ENCODE assay signal across 12 cellular contexts in the genomic region with DNA sequence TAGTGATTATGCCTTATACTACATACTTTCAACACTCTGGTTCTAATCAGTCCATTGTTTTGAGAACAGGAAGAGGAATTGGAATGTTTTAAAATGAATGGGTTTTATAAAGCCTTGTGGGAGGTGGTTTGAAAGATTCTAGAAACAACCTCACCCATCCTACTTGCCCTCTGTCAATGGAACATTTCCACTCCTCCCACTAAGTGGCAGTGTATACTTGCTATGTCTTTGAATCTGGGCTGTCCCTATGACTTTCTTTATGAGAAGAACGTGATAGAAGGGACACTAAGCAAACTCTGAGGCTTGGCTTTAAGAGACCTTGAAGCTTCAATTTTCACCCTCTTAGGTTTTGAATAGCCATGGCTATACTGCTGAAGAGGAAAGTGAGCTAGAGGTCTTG.
A peak's percentile ranks its signal among the peaks of the same experiment; 100 is the strongest.
DNase-seq lines count a peak whose midpoint lies in the region; ATAC-seq lines count a peak whose summit lies in the region.
"Had no signal": no experiment of that assay in that cellular context is flagged by ENCODE, and none has a peak within 500 bp of the region (broad histone marks: within the 10 kb centered on the region; RNA-seq: fewer than 3 reads in every experiment).

No MANE protein-coding gene starts in this region.

- H3K36me3 ChIP-seq in aorta (ENCODE audit: control insufficient read depth in 1 of 2, insufficient read depth in 2 of 2, low read length in 1 of 2), result no peaks in the 10 kb centered on the region
- H3K36me3 ChIP-seq: thoracic aorta had no signal

- intact Hi-C loops in aorta (cut with DNase I), result no loop called here

- in situ Hi-C loops in SK-MEL-5 (cut with HindIII; ENCODE audit: low pct_unique_long_range_greater_than_20kb, low sequenced_read_pairs), result no loop called here

- DNase-seq in COLO829 (ENCODE audit: low spot score) (peak; percentile 41), HT-29 (ENCODE audit: low spot score) (peak; percentile 8), SK-MEL-5 (ENCODE audit: low read depth, low spot score) (peak; percentile 55), globus pallidus (ENCODE audit: low spot score) (peak; percentile 0), T-helper 2 cell (no peak), aorta (no peak)
- DNase-seq: activated effector memory CD4-positive, alpha-beta T cell treated with Interleukin-2 at 50 U/mL for 16 hours; CD4-positive, alpha-beta memory T cell; stimulated activated CD4-positive, alpha-beta T cell treated with anti-CD3 and anti-CD28 coated beads, Interleukin-1b, Interleukin-23, amount 100 ng/mL, for 48 hours had no signal

- no peaks in the 10 kb centered on the region for H3K27me3 ChIP-seq in aorta (ENCODE audit: control insufficient read depth in 1 of 2, insufficient read depth in 2 of 2, low read length in 1 of 2)

- no peak for ATAC-seq in HG02981 (IDR thresholded peaks at IDR 0.05; ENCODE audit: unreplicated experiment)
- no peak for ATAC-seq in HG02938 (IDR thresholded peaks at IDR 0.05; ENCODE audit: unreplicated experiment)
- no peak for ATAC-seq in aorta (ENCODE audit: low FRiP score)

- no peak overlapping the region for H3K27ac ChIP-seq in aorta (ENCODE audit: low read depth in 1 of 2, low read length in 2 of 2)
- H3K27ac ChIP-seq: thoracic aorta had no signal

- no peaks in the 10 kb centered on the region for H3K9me3 ChIP-seq in aorta (ENCODE audit: control insufficient read depth, low read length)
- H3K9me3 ChIP-seq: thoracic aorta had no signal

- H3K4me3 ChIP-seq in aorta (ENCODE audit: low read length in 2 of 2), result no peak overlapping the region
- H3K4me3 ChIP-seq: thoracic aorta had no signal

- WGBS in aorta, 2 donors, result 10 to 12% methylated on average over 1 of the region's 1 CpG

- peaks cover 0 to 2% of the 10 kb centered on the region in 2 donors for H3K4me1 ChIP-seq in aorta (ENCODE audit: control insufficient read depth in 1 of 2, insufficient read depth in 2 of 2, low read length in 2 of 2)

Comparison
In these comparisons a context has a peak if more than half of its experiments do, and no peak if none do; other contexts are left out.
1. DNase-seq: peak in COLO829 (single experiment), HT-29 (single experiment), SK-MEL-5 (single experiment) and globus pallidus (single experiment); none in T-helper 2 cell (0 of 5) and aorta (0 of 2).